10 cellular contexts compared by ENCODE assay signal in the genomic region with DNA sequence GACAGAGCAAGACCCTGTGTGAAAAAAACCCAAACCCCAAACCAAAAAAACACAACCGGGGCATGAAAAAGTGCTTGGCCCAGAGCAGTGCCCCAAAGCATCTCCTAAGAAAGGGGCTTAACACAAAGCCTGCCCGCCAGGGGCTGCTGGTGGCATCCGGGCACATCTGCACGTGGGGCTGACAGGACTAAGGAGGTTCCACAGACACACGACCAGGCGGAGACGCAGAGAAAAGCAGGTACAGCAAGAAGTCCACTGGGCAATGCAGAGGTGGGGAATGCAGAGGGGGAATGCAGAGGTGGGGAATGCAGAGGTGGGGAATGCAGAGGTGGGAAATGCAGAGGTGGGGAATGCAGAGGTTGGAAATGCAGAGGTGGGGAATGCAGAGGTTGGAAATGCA.
DNase-seq lines count a peak whose midpoint lies in the region; ATAC-seq and TF ChIP-seq lines count a peak whose summit lies in the region.
"Had no signal": no experiment of that assay in that cellular context is flagged by ENCODE, and none has a peak within 500 bp of the region (broad histone marks: within the 10 kb centered on the region; RNA-seq: fewer than 3 reads in every experiment).

No MANE protein-coding gene starts in this region.

- H3K36me3 ChIP-seq in PC-9 (ENCODE audit: low read depth) (peaks cover 30% of the 10 kb centered on the region; the same call in 1 of the 2 replicates), esophagus muscularis mucosa (no peaks in the 10 kb centered on the region)

- CTCF ChIA-PET in CD4-positive, alpha-beta T cell (lab: Charles Lee), result interaction anchor here (1.4 kb wide), 1 partner anchor 231 kb away, joined by 3 read pairs; no protein-coding TSS in a partner anchor
- CTCF ChIA-PET in PC-9 (lab: Charles Lee), result no interaction called here

- TF ChIP-seq EP300 in esophagus muscularis mucosa (IDR thresholded peaks at IDR 0.05), result no peak

- peaks cover 85% of the 10 kb centered on the region for H3K4me1 Mint-ChIP-seq in CD4-positive, alpha-beta T cell (ENCODE audit: low read depth)
- peaks cover 87% of the 10 kb centered on the region for H3K4me1 Mint-ChIP-seq in osteocyte (ENCODE audit: unreplicated experiment)
- peaks cover 85% of the 10 kb centered on the region for H3K4me1 Mint-ChIP-seq in activated T-cell treated with anti-CD3 and anti-CD28 coated beads, Interleukin-2, amount 50 U/mL, for 4 hours (ENCODE audit: low read depth)

- H3K27ac ChIP-seq in CD4-positive, alpha-beta T cell (ENCODE audit: low read depth, low read length), result no peak overlapping the region
- peak overlapping the region; percentile 86 for H3K27ac ChIP-seq in PC-9
- H3K27ac ChIP-seq in esophagus muscularis mucosa (replicated peaks in 1 of 4), result peak overlapping the region; percentile 75 to 82 (median 79)

- intact Hi-C loops in CD4-positive, alpha-beta T cell (cut with DNase I, micrococcal nuclease), result no loop called here
- intact Hi-C loops in PC-9 (cut with micrococcal nuclease; ENCODE audit: unreplicated experiment) (no loop called here), esophagus muscularis mucosa (cut with DNase I) (loop anchor here (5.0 kb wide), 2 partner anchors 66 to 236 kb away; partner anchors contain the start of gene RPL13)

- no peaks in the 10 kb centered on the region for H3K9me3 Mint-ChIP-seq in CD4-positive, alpha-beta T cell
- no peaks in the 10 kb centered on the region for H3K9me3 Mint-ChIP-seq in osteocyte (ENCODE audit: unreplicated experiment)
- no peaks in the 10 kb centered on the region for H3K9me3 Mint-ChIP-seq in activated T-cell treated with anti-CD3 and anti-CD28 coated beads, Interleukin-2, amount 50 U/mL, for 4 hours

- no peak for TF ChIP-seq CTCF in CD4-positive, alpha-beta T cell (IDR thresholded peaks at IDR 0.05)
- TF ChIP-seq CTCF in PC-9 (conservative IDR thresholded peaks at IDR 0.05) (no peak), esophagus muscularis mucosa (IDR thresholded peaks at IDR 0.05) (no peak), osteocyte (IDR thresholded peaks at IDR 0.05) (no peak)

- no peak for ATAC-seq in CD4-positive, alpha-beta T cell (ENCODE audit: poor library complexity)
- ATAC-seq in activated T-cell treated with anti-CD3 and anti-CD28 coated beads, Interleukin-2, amount 50 U/mL, for 4 hours, result no peak
- no peak for ATAC-seq in GM21360 (IDR thresholded peaks at IDR 0.05; ENCODE audit: unreplicated experiment)

- H3K27me3 ChIP-seq in CD4-positive, alpha-beta T cell (ENCODE audit: control insufficient read depth, insufficient read depth, low read length), result no peaks in the 10 kb centered on the region
- H3K27me3 ChIP-seq in PC-9 (ENCODE audit: insufficient read depth, low read depth), result no peaks in the 10 kb centered on the region
- H3K27me3 ChIP-seq in esophagus muscularis mucosa, result no peaks in the 10 kb centered on the region

- H3F3A ChIP-seq in PC-9 (ENCODE audit: insufficient read depth, low read depth), result peaks cover 60% of the 10 kb centered on the region

- POLR2A ChIA-PET in CD4-positive, alpha-beta T cell (lab: Charles Lee), result interaction anchor here (1.6 kb wide), 1 partner anchor 163 kb away, joined by 4 read pairs; no protein-coding TSS in a partner anchor
- POLR2A ChIA-PET in PC-9 (lab: Charles Lee; ENCODE audit: unreplicated experiment), result no interaction called here

- H3K4me3 Mint-ChIP-seq in CD4-positive, alpha-beta T cell, result no peak overlapping the region
- no peak overlapping the region for H3K4me3 Mint-ChIP-seq in osteocyte (ENCODE audit: unreplicated experiment)
- H3K4me3 Mint-ChIP-seq in activated T-cell treated with anti-CD3 and anti-CD28 coated beads, Interleukin-2, amount 50 U/mL, for 4 hours, result no peak overlapping the region

- H3K9me3 ChIP-seq in CD4-positive, alpha-beta T cell (ENCODE audit: control insufficient read depth, low read length), result no peaks in the 10 kb centered on the region
- H3K9me3 ChIP-seq in PC-9 (ENCODE audit: insufficient read depth, low read depth) (no peaks in the 10 kb centered on the region), esophagus muscularis mucosa (peaks cover 0 to 4% (median 0%) of the 10 kb centered on the region in 4 donors)

- H3K4me1 ChIP-seq in PC-9 (replicated peaks; ENCODE audit: insufficient read depth) (peaks cover 96% of the 10 kb centered on the region), esophagus muscularis mucosa (peaks cover 74 to 85% (median 83%) of the 10 kb centered on the region in 4 donors)

- TF ChIP-seq POLR2A in esophagus muscularis mucosa (IDR thresholded peaks at IDR 0.05; ENCODE audit: low read depth), result no peak

- H3K27me3 Mint-ChIP-seq in CD4-positive, alpha-beta T cell, result no peaks in the 10 kb centered on the region
- no peaks in the 10 kb centered on the region for H3K27me3 Mint-ChIP-seq in osteocyte (ENCODE audit: unreplicated experiment)
- H3K27me3 Mint-ChIP-seq in activated T-cell treated with anti-CD3 and anti-CD28 coated beads, Interleukin-2, amount 50 U/mL, for 4 hours (ENCODE audit: low read depth), result no peaks in the 10 kb centered on the region

- no peak overlapping the region for H2AFZ ChIP-seq in PC-9

- H3K9me2 ChIP-seq in PC-9 (ENCODE audit: insufficient read depth), result no peaks in the 10 kb centered on the region

- WGBS in esophagus muscularis mucosa, result 85% methylated on average over 7 of the region's 7 CpGs

- H3K4me2 ChIP-seq in PC-9, result peak overlapping the region; percentile 74

- peaks cover 66% of the 10 kb centered on the region for H4K20me1 ChIP-seq in PC-9 (ENCODE audit: insufficient read depth)

- DNase-seq in CD4-positive, alpha-beta T cell, result no peak
- DNase-seq in PC-9 (no peak), esophagus muscularis mucosa (ENCODE audit: extremely low spot score) (no peak), osteocyte (ENCODE audit: extremely low spot score, unreplicated experiment) (no peak), NCI-H1930 (lab: John Stamatoyannopoulos, UW) (no peak), NCI-H2107 treated with DMSO at 0.1 percent for 48 hours (lab: John Stamatoyannopoulos, UW; ENCODE audit: unreplicated experiment) (no peak)
- DNase-seq in activated T-cell treated with anti-CD3 and anti-CD28 coated beads, Interleukin-2, amount 50 U/mL, for 4 hours, result no peak
- DNase-seq: NCI-H446 treated with DMSO at 0.1 percent for 48 hours; stimulated activated CD4-positive, alpha-beta T cell treated with anti-CD3 and anti-CD28 coated beads, Interleukin-2, amount 100 ng/mL, for 48 hours had no signal

- peaks cover 93% of the 10 kb centered on the region for H3K79me2 ChIP-seq in PC-9 (ENCODE audit: low read depth)

- H3K4me3 ChIP-seq in PC-9 (no peak overlapping the region), esophagus muscularis mucosa (peak overlapping the region in 1 of 4 donors; percentile 16)

- peak overlapping the region; percentile 73 for H3K27ac Mint-ChIP-seq in CD4-positive, alpha-beta T cell
- peak overlapping the region; percentile 92 for H3K27ac Mint-ChIP-seq in osteocyte (ENCODE audit: unreplicated experiment)

- H3K36me3 Mint-ChIP-seq in CD4-positive, alpha-beta T cell (ENCODE audit: low read depth), result peaks cover 30% of the 10 kb centered on the region
- H3K36me3 Mint-ChIP-seq in osteocyte (ENCODE audit: unreplicated experiment), result peaks cover 2% of the 10 kb centered on the region
- H3K36me3 Mint-ChIP-seq in activated T-cell treated with anti-CD3 and anti-CD28 coated beads, Interleukin-2, amount 50 U/mL, for 4 hours (ENCODE audit: insufficient read depth), result peaks cover 8% of the 10 kb centered on the region

- BruUV-seq in PC-9 (replicated peaks; lab: Mats Ljungman, UMichigan), result no TSS peak
